In the genomic region with DNA sequence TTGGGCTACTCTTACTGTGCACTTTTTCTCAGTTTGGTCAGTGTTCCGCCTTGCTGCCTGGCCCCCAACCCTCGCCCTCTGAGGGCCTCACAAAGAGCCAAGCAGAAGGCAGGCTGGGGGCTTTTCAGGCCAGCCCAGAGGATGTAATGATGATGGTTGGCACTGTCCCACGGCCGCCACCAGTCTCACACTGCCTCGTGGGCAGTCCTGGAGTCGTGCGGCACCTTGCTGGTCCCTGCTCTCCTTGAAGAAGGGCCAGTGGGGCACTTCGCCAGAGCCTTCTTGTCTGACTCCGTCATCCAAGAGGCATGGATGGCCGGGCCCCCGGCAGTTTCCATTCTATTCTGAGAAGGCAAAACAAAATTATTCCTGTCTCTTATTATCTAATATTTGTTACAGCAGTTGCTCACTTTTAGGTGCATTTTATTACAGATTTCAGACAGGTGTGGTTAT, we compare ENCODE assay signal across 19 cellular contexts. TPM values are rescaled to one million over a fixed set of nuclear protein-coding genes. Genes with fewer than 3 reads are reported as not detected.
DNase-seq lines count a peak whose midpoint lies in the region; ATAC-seq, FAIRE-seq and TF ChIP-seq lines count a peak whose summit lies in the region.
"Had no signal": no experiment of that assay in that cellular context is flagged by ENCODE, and none has a peak within 500 bp of the region (broad histone marks: within the 10 kb centered on the region; RNA-seq: fewer than 3 reads in every experiment).

No MANE protein-coding gene starts in this region.

- POLR2A ChIA-PET in H1 (lab: Charles Lee; ENCODE audit: partially characterized antibody) = interaction anchor here (0.6 to 1.4 kb wide), 2 partner anchors 101 to 103 kb away, joined by 3 to 6 read pairs; a partner anchor contains a TSS

- H3K4me1 ChIP-seq in OCI-LY3 (ENCODE audit: low read length) = peaks cover 90% of the 10 kb centered on the region
- H3K4me1 ChIP-seq in H1 (replicated peaks in 1 of 4; ENCODE audit: control insufficient read depth in 3 of 4, insufficient read depth in 4 of 4, low read length in 3 of 4) = peaks cover 0 to 9% (median 1%) of the 10 kb centered on the region in 4 experiments; a peak in 3 of 7 replicates
- peaks cover 54% of the 10 kb centered on the region for H3K4me1 ChIP-seq in skeletal muscle satellite cell (ENCODE audit: control insufficient read depth, insufficient read depth, low read length)

- H3K27me3 Mint-ChIP-seq in osteocyte (ENCODE audit: unreplicated experiment) = no peaks in the 10 kb centered on the region
- H3K27me3 Mint-ChIP-seq: activated naive CD4-positive, alpha-beta T cell treated with anti-CD3 and anti-CD28 coated beads, Interleukin-2, amount 50 U/mL, for 24 hours had no signal

- no peak overlapping the region for H2BK5ac ChIP-seq in H1 (ENCODE audit: low read depth, low read length)

- H4K20me1 ChIP-seq in OCI-LY3 (ENCODE audit: insufficient read depth, low read length) (peaks cover 47% of the 10 kb centered on the region), H1 (replicated peaks in 1 of 2; ENCODE audit: control insufficient read depth in 1 of 2, insufficient read depth in 2 of 2, low read length in 2 of 2) (peaks cover 16 to 32% of the 10 kb centered on the region in 2 experiments)

- H3K18ac ChIP-seq in H1 (ENCODE audit: extremely low read depth, low read length) = no peak overlapping the region

- H4K91ac ChIP-seq in H1 (replicated peaks; ENCODE audit: insufficient read length, low read length) = no peak overlapping the region

- peaks cover 40% of the 10 kb centered on the region for H3K4me1 Mint-ChIP-seq in osteocyte (ENCODE audit: unreplicated experiment)

- H3K36me3 ChIP-seq in OCI-LY3 (replicated peaks; ENCODE audit: low read depth, low read length) = peaks cover 38% of the 10 kb centered on the region
- H3K36me3 ChIP-seq in H1 (ENCODE audit: control insufficient read depth in 2 of 4, insufficient read depth in 4 of 4, low read length in 3 of 4) = peaks cover 0 to 5% (median 0%) of the 10 kb centered on the region in 4 experiments; a peak in 2 of 8 replicates
- peaks cover 21% of the 10 kb centered on the region for H3K36me3 ChIP-seq in skeletal muscle satellite cell (ENCODE audit: insufficient read depth, low read length)
- H3K36me3 ChIP-seq: uterus had no signal

- no peaks in the 10 kb centered on the region for H3K27me3 ChIP-seq in OCI-LY3 (ENCODE audit: low read depth, low read length)
- no peaks in the 10 kb centered on the region for H3K27me3 ChIP-seq in H1 (replicated peaks in 1 of 4; ENCODE audit: control insufficient read depth in 3 of 4, extremely low read depth in 1 of 4, insufficient read depth in 3 of 4, low read length in 3 of 4)
- H3K27me3 ChIP-seq in skeletal muscle satellite cell (ENCODE audit: control insufficient read depth, insufficient read depth, low read length) = no peaks in the 10 kb centered on the region
- H3K27me3 ChIP-seq: heart right ventricle, uterus had no signal

- no peak overlapping the region for H3K27ac Mint-ChIP-seq in osteocyte (ENCODE audit: unreplicated experiment)

- 84% methylated on average over 11 of the region's 11 CpGs; no CpG with 5 or more reads in 1 of the 2 experiments for WGBS in H1 (ENCODE audit: extremely low coverage in 1 of 2, insufficient coverage in 1 of 2, insufficient read length in 1 of 2, insufficient replicate concordance in 2 of 2, low coverage in 1 of 2, low lambda C conversion rate in 2 of 2, missing lambda C conversion rate in 1 of 2), 2 experiments

- peak; percentile 43 for DNase-seq in activated CD8-positive, alpha-beta memory T cell treated with anti-CD3 and anti-CD28 coated beads, Interleukin-2, amount 50 U/mL, for 48 hours
- no peak for DNase-seq in activated CD8-positive, alpha-beta memory T cell treated with anti-CD3 and anti-CD28 coated beads, Interleukin-2, amount 50 U/mL, for 4 hours
- DNase-seq in H1 (ENCODE audit: low read depth in 1 of 2, low spot score in 2 of 2) (no peak), HCEC 1CT (no peak), osteocyte (ENCODE audit: extremely low spot score, unreplicated experiment) (no peak)
- DNase-seq: ACHN; activated CD4-positive, alpha-beta T cell treated with anti-CD3 and anti-CD28 coated beads, Interleukin-2, amount 50 U/mL, for 48 hours; kidney glomerular epithelial cell; SIG-M5; stimulated activated CD4-positive, alpha-beta T cell treated with anti-CD3 and anti-CD28 coated beads, Interleukin-2, amount 100 ng/mL, for 48 hours; T1000 had no signal

- no peak overlapping the region for H2BK20ac ChIP-seq in H1 (ENCODE audit: low read length)

- H4K5ac ChIP-seq in H1 (ENCODE audit: insufficient read length, low read depth, low read length) = no peak overlapping the region

- H3K9me3 ChIP-seq in OCI-LY3 (ENCODE audit: insufficient read depth, low read length) = no peaks in the 10 kb centered on the region
- no peaks in the 10 kb centered on the region for H3K9me3 ChIP-seq in H1 (ENCODE audit: insufficient read depth in 2 of 2, low read depth in 1 of 2, low read length in 1 of 2)
- no peaks in the 10 kb centered on the region for H3K9me3 ChIP-seq in skeletal muscle satellite cell (replicated peaks; ENCODE audit: low read length)
- H3K9me3 ChIP-seq: heart right ventricle, uterus had no signal

- peaks cover 10% of the 10 kb centered on the region for H3K36me3 Mint-ChIP-seq in osteocyte (ENCODE audit: unreplicated experiment)

- CTCF ChIA-PET in H1 (lab: Charles Lee; ENCODE audit: partially characterized antibody) = interaction anchor here (3.3 kb wide), 1 partner anchor 10 kb away, joined by 19 read pairs; no protein-coding TSS in a partner anchor

- H4K8ac ChIP-seq in H1 (ENCODE audit: extremely low read depth, insufficient read depth, low read length) = 0 out of 2 replicates have a peak overlapping the region, but pooled peaks have one; percentile 53

- no peak overlapping the region for H2BK120ac ChIP-seq in H1 (replicated peaks; ENCODE audit: low read depth, low read length)

- no peak overlapping the region for H3K4me3 Mint-ChIP-seq in osteocyte (ENCODE audit: unreplicated experiment)
- H3K4me3 Mint-ChIP-seq: activated naive CD4-positive, alpha-beta T cell treated with anti-CD3 and anti-CD28 coated beads, Interleukin-2, amount 50 U/mL, for 24 hours had no signal

- no peak for TF ChIP-seq RAD21 in H1 (IDR thresholded peaks at IDR 0.05 in 1 of 2, conservative IDR thresholded peaks at IDR 0.05 in 1 of 2; ENCODE audit: low read depth in 2 of 2, low read length in 2 of 2)

- H3K23me2 ChIP-seq in H1 (ENCODE audit: low read depth, low read length) = no peaks in the 10 kb centered on the region

- no peak overlapping the region for H2AFZ ChIP-seq in OCI-LY3 (ENCODE audit: low read depth, low read length)
- H2AFZ ChIP-seq in H1 (ENCODE audit: low read length) = no peak overlapping the region

- H3K9ac ChIP-seq in OCI-LY3 (ENCODE audit: low read length) (no peak overlapping the region), H1 (replicated peaks in 1 of 4; ENCODE audit: extremely low read depth in 1 of 4, low read depth in 3 of 4, low read length in 3 of 4) (no peak overlapping the region), skeletal muscle satellite cell (ENCODE audit: low read depth, low read length) (no peak overlapping the region)

- no peak overlapping the region for H3K14ac ChIP-seq in H1 (ENCODE audit: insufficient read length)

- no peak for TF ChIP-seq POLR2A in H1 (IDR thresholded peaks at IDR 0.05; ENCODE audit: control extremely low read depth in 1 of 2, low read depth in 2 of 2, low read length in 2 of 2)

- no peak overlapping the region for H2BK12ac ChIP-seq in H1 (ENCODE audit: low read depth, low read length)

- no peak overlapping the region for H3K23ac ChIP-seq in H1 (ENCODE audit: insufficient read length)

- H2AK5ac ChIP-seq in H1 (ENCODE audit: low read depth, low read length) = no peak overlapping the region

- H3K4me3 ChIP-seq in OCI-LY3 (ENCODE audit: low read length) (no peak overlapping the region), H1 (ENCODE audit: extremely low read depth in 1 of 4, insufficient read depth in 2 of 4, low read depth in 3 of 4, low read length in 4 of 4) (no peak overlapping the region), skeletal muscle satellite cell (ENCODE audit: low read length) (no peak overlapping the region)
- H3K4me3 ChIP-seq: heart right ventricle, uterus had no signal

- TF ChIP-seq EP300 in H1 (IDR thresholded peaks at IDR 0.05; ENCODE audit: borderline replicate concordance in 1 of 2, low read depth in 2 of 2, low read length in 2 of 2) = no peak

- H3K27ac ChIP-seq in OCI-LY3 (ENCODE audit: low read length) (no peak overlapping the region), H1 (ENCODE audit: low read depth, low read length) (no peak overlapping the region)
- H3K27ac ChIP-seq: epithelial cell of prostate had no signal

- no peak overlapping the region for H2BK15ac ChIP-seq in H1 (ENCODE audit: low read length)

- H3K9me3 Mint-ChIP-seq in osteocyte (ENCODE audit: unreplicated experiment) = no peaks in the 10 kb centered on the region
- H3K9me3 Mint-ChIP-seq: activated naive CD4-positive, alpha-beta T cell treated with anti-CD3 and anti-CD28 coated beads, Interleukin-2, amount 50 U/mL, for 24 hours had no signal

- no peak overlapping the region for H3K56ac ChIP-seq in H1 (replicated peaks; ENCODE audit: insufficient read length, low read depth, low read length)

- peaks cover 9% of the 10 kb centered on the region for H3K79me1 ChIP-seq in H1 (ENCODE audit: low read depth, low read length)

- TF ChIP-seq CTCF in OCI-LY3 (IDR thresholded peaks at IDR 0.05; ENCODE audit: low read depth, low read length) (no peak), H1 (IDR thresholded peaks at IDR 0.05; ENCODE audit: control extremely low read depth in 1 of 3, insufficient read depth in 1 of 3, low read depth in 1 of 3, low read length in 3 of 3) (no peak), osteocyte (IDR thresholded peaks at IDR 0.05) (no peak)

- peak overlapping the region; percentile 49 for H3K4me2 ChIP-seq in OCI-LY3 (ENCODE audit: low read length)
- H3K4me2 ChIP-seq in H1 (ENCODE audit: insufficient read depth in 1 of 2, low read depth in 2 of 2, low read length in 2 of 2) = no peak overlapping the region
- H3K4me2 ChIP-seq in skeletal muscle satellite cell (ENCODE audit: low read length) = peak overlapping the region; percentile 84

- FAIRE-seq in H1 (lab: Jason Lieb, UNC) = no peak
- FAIRE-seq: HTR-8/SVneo had no signal

- no peak for ATAC-seq in GM19351 (IDR thresholded peaks at IDR 0.05; ENCODE audit: unreplicated experiment)

- H3K79me2 ChIP-seq in OCI-LY3 (ENCODE audit: low read length) (peaks cover 90% of the 10 kb centered on the region), H1 (ENCODE audit: control insufficient read depth in 1 of 2, insufficient read depth in 2 of 2, low read length in 2 of 2) (peaks cover 0 to 72% of the 10 kb centered on the region in 2 experiments; a peak in 3 of 4 replicates)

- no peak overlapping the region for H3K4ac ChIP-seq in H1 (replicated peaks; ENCODE audit: insufficient read length, low read depth, low read length)

RNA-seq across cellular contexts. Expression of a gene that starts 21.0 kb away (rescaled TPM):
- total RNA-seq in H1 (2021; fragmentation: NEBNext Ultra II Directional; extraction: Animal tissue kit (Norgen Biotek cat#: 25700)) = 22.4 and 25.1 TPM in 2 replicates
- polyA plus RNA-seq in H1 (2011; rRNA removed) = 8.9 and 11.6 TPM in 2 replicates
- polyA plus RNA-seq in H1 (2011; cell fraction: cytosol; rRNA removed) = 6.3 TPM
- 46.4 TPM for polyA plus RNA-seq in H1 (2011; cell fraction: nucleus; rRNA removed)
- polyA plus RNA-seq in H1 (2012, experiment 1 of 2) = 17.5 to 20.5 TPM (median 19.2 TPM) in 4 replicates
- 4.8 TPM for polyA plus RNA-seq in H1 (2012, experiment 2 of 2)
- 21.0 TPM for polyA plus RNA-seq in H1 (2013, experiment 1 of 2)
- polyA plus RNA-seq in H1 (2013, experiment 2 of 2) = 20.5 TPM
- polyA minus RNA-seq in H1 (2011; rRNA and poly(A)+ RNA removed) = 12.4 and 14.3 TPM in 2 replicates
- 13.4 TPM for polyA minus RNA-seq in H1 (2011; cell fraction: cytosol; rRNA and poly(A)+ RNA removed)
- 30.2 TPM for polyA minus RNA-seq in H1 (2011; cell fraction: nucleus; rRNA and poly(A)+ RNA removed)
- total RNA-seq in skeletal muscle satellite cell (2012; rRNA removed) = 14.6 and 16.5 TPM in 2 replicates
- total RNA-seq in osteocyte = 21.3 and 21.6 TPM in 2 replicates

Comparison
In these comparisons a context has a peak if more than half of its experiments do, and no peak if none do; other contexts are left out.
1. H3K4me2 ChIP-seq: peak in OCI-LY3 (single experiment) and skeletal muscle satellite cell (single experiment); none in H1 (0 of 2).